ENCODE assay signal across 8 cellular contexts in genomic region chr15:50876989-50877360, GRCh38. TPM values are rescaled to one million over a fixed set of nuclear protein-coding genes. Genes with fewer than 3 reads are reported as not detected.
DNase-seq lines count a peak whose midpoint lies in the region; ATAC-seq and TF ChIP-seq lines count a peak whose summit lies in the region.

No MANE protein-coding gene starts in this region.

- H3K27me3 ChIP-seq in right lobe of liver, result no peaks in the 10 kb centered on the region

- POLR2A ChIA-PET in activated CD4-positive, alpha-beta T cell treated with anti-CD3 and anti-CD28 coated beads, Interleukin-2, amount 10 ng/mL, durations not matched to agents 7 days and 5 days (lab: Charles Lee), result interaction anchor here (0.5 kb wide), 1 partner anchor 37 kb away, joined by 3 read pairs; no protein-coding TSS in a partner anchor

- peak overlapping the region; percentile 64 for H3K4me3 Mint-ChIP-seq in activated CD4-positive, alpha-beta T cell treated with anti-CD3 and anti-CD28 coated beads, Interleukin-2, amount 10 ng/mL, durations not matched to agents 7 days and 5 days
- peak overlapping the region; percentile 58 for H3K4me3 Mint-ChIP-seq in dendritic cell treated with granulocyte-macrophage colony-stimulating factor and Interleukin-4, amounts not matched to agents 40 ng/mL and 50 ng/mL, for 4 days

- TF ChIP-seq CTCF in right lobe of liver (IDR thresholded peaks at IDR 0.05), result peak; percentile 93 to 98 (median 94)

- peak overlapping the region; percentile 21 to 47 (median 45) for H3K4me3 ChIP-seq in right lobe of liver

- no peaks in the 10 kb centered on the region for H3K36me3 ChIP-seq in right lobe of liver

- CTCF ChIA-PET in activated CD4-positive, alpha-beta T cell treated with anti-CD3 and anti-CD28 coated beads, Interleukin-2, amount 10 ng/mL, durations not matched to agents 7 days and 5 days (lab: Charles Lee), result interaction anchor here (0.5 to 1.8 kb wide), 8 partner anchors 9 to 541 kb away, joined by 3 to 14 read pairs (median 4); no protein-coding TSS in a partner anchor

- ATAC-seq in right lobe of liver, result peak; percentile 84 to 87 (median 87)
- no peak for ATAC-seq in GM21576 (IDR thresholded peaks at IDR 0.05; ENCODE audit: unreplicated experiment)

- peaks cover 3% of the 10 kb centered on the region for H3K9me3 Mint-ChIP-seq in activated CD4-positive, alpha-beta T cell treated with anti-CD3 and anti-CD28 coated beads, Interleukin-2, amount 10 ng/mL, durations not matched to agents 7 days and 5 days
- H3K9me3 Mint-ChIP-seq in dendritic cell treated with granulocyte-macrophage colony-stimulating factor and Interleukin-4, amounts not matched to agents 40 ng/mL and 50 ng/mL, for 4 days, result no peaks in the 10 kb centered on the region

- whole genome bisulfite sequencing in right lobe of liver (ENCODE audit: insufficient coverage, low coverage, low lambda C conversion rate, missing lambda C conversion rate), result 0% methylated on average over 8 of the region's 8 CpGs

- H3K4me1 Mint-ChIP-seq in activated CD4-positive, alpha-beta T cell treated with anti-CD3 and anti-CD28 coated beads, Interleukin-2, amount 10 ng/mL, durations not matched to agents 7 days and 5 days, result peaks cover 50% of the 10 kb centered on the region
- H3K4me1 Mint-ChIP-seq in dendritic cell treated with granulocyte-macrophage colony-stimulating factor and Interleukin-4, amounts not matched to agents 40 ng/mL and 50 ng/mL, for 4 days (ENCODE audit: low read depth), result peaks cover 65% of the 10 kb centered on the region

- intact Hi-C loops in dendritic cell treated with granulocyte-macrophage colony-stimulating factor and Interleukin-4, amounts not matched to agents 40 ng/mL and 50 ng/mL, for 4 days (cut with micrococcal nuclease), result loop anchor here (5.0 kb wide), 1 partner anchor 110 kb away; the partner anchor contains the start of gene SPPL2A
- intact Hi-C loops in right lobe of liver (cut with DNase I), result loop anchor here (10.0 kb wide), 2 partner anchors 182 to 202 kb away; no protein-coding TSS in a partner anchor

- H3K9me3 ChIP-seq in right lobe of liver, result no peaks in the 10 kb centered on the region

- peaks cover 10% of the 10 kb centered on the region for H3K27me3 Mint-ChIP-seq in activated CD4-positive, alpha-beta T cell treated with anti-CD3 and anti-CD28 coated beads, Interleukin-2, amount 10 ng/mL, durations not matched to agents 7 days and 5 days
- no peaks in the 10 kb centered on the region for H3K27me3 Mint-ChIP-seq in dendritic cell treated with granulocyte-macrophage colony-stimulating factor and Interleukin-4, amounts not matched to agents 40 ng/mL and 50 ng/mL, for 4 days

- H3K4me1 ChIP-seq in right lobe of liver, result peaks cover 0 to 24% (median 8%) of the 10 kb centered on the region in 4 donors

- H3K36me3 Mint-ChIP-seq in activated CD4-positive, alpha-beta T cell treated with anti-CD3 and anti-CD28 coated beads, Interleukin-2, amount 10 ng/mL, durations not matched to agents 7 days and 5 days (ENCODE audit: low read depth), result peaks cover 2% of the 10 kb centered on the region
- H3K36me3 Mint-ChIP-seq in dendritic cell treated with granulocyte-macrophage colony-stimulating factor and Interleukin-4, amounts not matched to agents 40 ng/mL and 50 ng/mL, for 4 days (ENCODE audit: low read depth), result no peaks in the 10 kb centered on the region

- DNase-seq in AG08395 (ENCODE audit: low spot score), result peak; percentile 88
- peak; percentile 84 for DNase-seq in H4 (ENCODE audit: low spot score)
- DNase-seq in NCI-H446 treated with DMSO at 0.1 percent for 48 hours (lab: John Stamatoyannopoulos, UW), result peak; percentile 45
- peak; percentile 82 for DNase-seq in activated CD4-positive, alpha-beta T cell treated with anti-CD3 and anti-CD28 coated beads, Interleukin-2, amount 10 ng/mL, durations not matched to agents 7 days and 5 days
- peak in 2 of 3 donors; percentile 26 to 75 for DNase-seq in right lobe of liver
- DNase-seq in stimulated activated CD4-positive, alpha-beta T cell treated with anti-CD3 and anti-CD28 coated beads, Interleukin-2, amount 100 ng/mL, for 48 hours, result peak; percentile 76 to 85

- peak overlapping the region in 2 of 3 donors; percentile 19 to 47 for H3K27ac ChIP-seq in right lobe of liver

- TF ChIP-seq POLR2A in right lobe of liver (IDR thresholded peaks at IDR 0.05), result no peak

- H3K27ac Mint-ChIP-seq in activated CD4-positive, alpha-beta T cell treated with anti-CD3 and anti-CD28 coated beads, Interleukin-2, amount 10 ng/mL, durations not matched to agents 7 days and 5 days, result peak overlapping the region; percentile 46
- H3K27ac Mint-ChIP-seq in dendritic cell treated with granulocyte-macrophage colony-stimulating factor and Interleukin-4, amounts not matched to agents 40 ng/mL and 50 ng/mL, for 4 days, result peak overlapping the region; percentile 77

RNA-seq across cellular contexts. Expression of gene AP4E1, which starts 31.5 kb away (rescaled TPM):
- 4.5 and 6.0 TPM in 2 replicates for total RNA-seq in H4 (2014; rRNA removed; shearing (Covaris generic))
- 10 to 100 TPM; 12.7 to 14.1 TPM for total RNA-seq in activated CD4-positive, alpha-beta T cell treated with anti-CD3 and anti-CD28 coated beads, Interleukin-2, amount 10 ng/mL, durations not matched to agents 7 days and 5 days
- 1 to 10 TPM; 4.2 to 5.4 (median 5.0) TPM for total RNA-seq in right lobe of liver
